Comparison of ENCODE assay signal across 23 cellular contexts in the genomic region with DNA sequence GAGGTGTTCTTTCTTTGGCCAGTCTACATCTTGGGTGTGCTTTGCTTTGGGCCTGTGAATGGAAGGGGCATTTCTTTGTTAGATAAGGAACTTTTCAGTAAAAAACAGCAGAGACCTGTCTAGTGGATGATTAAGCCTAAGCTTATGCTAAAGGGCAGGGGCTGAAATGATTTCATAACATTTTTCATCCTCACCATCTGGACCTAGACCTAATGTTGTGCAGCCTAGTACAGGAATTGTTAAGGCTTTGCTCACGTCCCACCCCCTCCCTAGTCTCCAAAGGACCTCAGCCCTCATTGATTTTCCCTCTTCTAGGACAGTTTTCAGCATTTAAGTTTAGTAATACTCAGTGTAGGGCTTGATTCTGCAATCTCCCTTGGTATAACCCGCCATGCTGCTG.
"Had no signal": no experiment of that assay in that cellular context is flagged by ENCODE, and none has a peak within 500 bp of the region (broad histone marks: within the 10 kb centered on the region; RNA-seq: fewer than 3 reads in every experiment).

No MANE protein-coding gene starts in this region.

- H3K4me3 Mint-ChIP-seq: activated naive CD8-positive, alpha-beta T cell treated with anti-CD3 and anti-CD28 coated beads for 36 hours; immature natural killer cell; neural crest cell; stimulated activated effector memory CD8-positive, alpha-beta T cell treated with anti-CD3 and anti-CD28 coated beads, Interleukin-12 subunit alpha, Interleukin-12 subunit beta, amount 100 ng/mL, for 72 hours; stimulated activated naive CD8-positive, alpha-beta T cell treated with anti-CD3 and anti-CD28 coated beads, Interleukin-15, amount 100 ng/mL, for 72 hours had no signal

- H3K27ac Mint-ChIP-seq: activated naive CD8-positive, alpha-beta T cell treated with anti-CD3 and anti-CD28 coated beads for 36 hours; immature natural killer cell; stimulated activated effector memory CD8-positive, alpha-beta T cell treated with anti-CD3 and anti-CD28 coated beads, Interleukin-12 subunit alpha, Interleukin-12 subunit beta, amount 100 ng/mL, for 72 hours; stimulated activated naive CD8-positive, alpha-beta T cell treated with anti-CD3 and anti-CD28 coated beads, Interleukin-15, amount 100 ng/mL, for 72 hours had no signal

- H3K27me3 Mint-ChIP-seq: activated naive CD8-positive, alpha-beta T cell treated with anti-CD3 and anti-CD28 coated beads for 36 hours; naive B cell; stimulated activated naive CD8-positive, alpha-beta T cell treated with anti-CD3 and anti-CD28 coated beads, Interleukin-15, amount 100 ng/mL, for 72 hours had no signal

- H3K4me3 ChIP-seq: hepatocyte, left lung, lung, right lobe of liver, skin epidermis, transverse colon had no signal

- ATAC-seq: left lung; right lobe of liver; stimulated activated effector memory CD8-positive, alpha-beta T cell treated with anti-CD3 and anti-CD28 coated beads, Interleukin-12 subunit alpha, Interleukin-12 subunit beta, amount 100 ng/mL, for 72 hours; stimulated activated naive CD8-positive, alpha-beta T cell treated with anti-CD3 and anti-CD28 coated beads, Interleukin-15, amount 100 ng/mL, for 72 hours had no signal

- H3K36me3 Mint-ChIP-seq: activated naive CD8-positive, alpha-beta T cell treated with anti-CD3 and anti-CD28 coated beads for 36 hours; immature natural killer cell; naive B cell; stimulated activated effector memory CD8-positive, alpha-beta T cell treated with anti-CD3 and anti-CD28 coated beads, Interleukin-12 subunit alpha, Interleukin-12 subunit beta, amount 100 ng/mL, for 72 hours had no signal

- H3K4me1 Mint-ChIP-seq: activated naive CD8-positive, alpha-beta T cell treated with anti-CD3 and anti-CD28 coated beads for 36 hours; neural crest cell; stimulated activated naive CD8-positive, alpha-beta T cell treated with anti-CD3 and anti-CD28 coated beads, Interleukin-15, amount 100 ng/mL, for 72 hours had no signal

- DNase-seq: activated CD4-positive, alpha-beta T cell treated with anti-CD3 and anti-CD28 coated beads for 1 hour; activated CD4-positive, alpha-beta T cell treated with anti-CD3 and anti-CD28 coated beads, Interleukin-2, amount 50 U/mL, for 1 hour; activated naive CD8-positive, alpha-beta T cell treated with anti-CD3 and anti-CD28 coated beads for 36 hours; activated T-cell treated with anti-CD3 and anti-CD28 coated beads, Interleukin-2, amount 50 U/mL, for 1 hour; amniotic stem cell; cerebellar nuclear complex; cortex of kidney; glutamatergic neuron; immature natural killer cell; kidney glomerular epithelial cell; left lung; naive B cell; occipital lobe; posterior cingulate gyrus; right lobe of liver; stimulated activated CD4-positive, alpha-beta T cell treated with anti-CD3 and anti-CD28 coated beads, Interleukin-2, amount 100 ng/mL, for 24 hours; stimulated activated naive CD8-positive, alpha-beta T cell treated with anti-CD3 and anti-CD28 coated beads, Interleukin-15, amount 100 ng/mL, for 72 hours; transverse colon had no signal

- H3K9me3 Mint-ChIP-seq: activated naive CD8-positive, alpha-beta T cell treated with anti-CD3 and anti-CD28 coated beads for 36 hours; immature natural killer cell; naive B cell; neural crest cell; stimulated activated effector memory CD8-positive, alpha-beta T cell treated with anti-CD3 and anti-CD28 coated beads, Interleukin-12 subunit alpha, Interleukin-12 subunit beta, amount 100 ng/mL, for 72 hours; stimulated activated naive CD8-positive, alpha-beta T cell treated with anti-CD3 and anti-CD28 coated beads, Interleukin-15, amount 100 ng/mL, for 72 hours had no signal
